Comparison of ENCODE assay signal across 8 cellular contexts in the genomic region with DNA sequence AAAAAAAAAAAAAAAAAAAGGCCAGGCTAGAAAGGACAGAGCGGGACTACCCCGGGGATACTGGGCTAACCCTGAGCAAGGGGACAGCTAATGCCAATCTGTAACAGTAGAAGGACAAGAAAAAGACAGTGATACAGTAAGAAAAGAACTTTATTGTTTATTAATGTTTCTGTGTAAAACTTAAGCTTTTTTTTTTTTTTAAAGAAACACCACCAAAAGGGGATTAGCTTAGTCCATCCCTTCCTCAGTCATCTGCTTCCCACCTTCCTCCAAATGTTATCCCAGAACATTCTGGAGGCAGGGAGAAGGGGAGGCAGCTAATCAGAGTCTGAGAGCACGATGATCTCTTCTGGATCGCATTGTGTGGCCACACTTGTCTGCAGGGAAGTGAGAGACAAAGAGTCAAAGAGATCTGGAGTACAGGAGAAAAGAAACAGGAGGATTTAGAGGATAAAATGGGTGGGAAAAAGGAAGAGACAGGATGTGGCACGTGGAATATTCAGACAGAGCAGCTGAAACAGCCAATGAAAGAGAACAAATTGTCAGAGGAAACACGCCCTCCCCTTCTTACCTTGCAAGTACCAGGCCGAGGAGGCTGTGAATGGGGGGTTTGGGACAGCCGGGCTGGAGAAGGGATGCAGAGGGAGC. TPM values are rescaled to one million over a fixed set of nuclear protein-coding genes. Genes with fewer than 3 reads are reported as not detected.
A peak's percentile ranks its signal among the peaks of the same experiment; 100 is the strongest.
DNase-seq lines count a peak whose midpoint lies in the region; ATAC-seq and TF ChIP-seq lines count a peak whose summit lies in the region.

No MANE protein-coding gene starts in this region.

- in situ Hi-C loops in gastrocnemius medialis (cut with MboI; ENCODE audit: low sequenced_read_pairs in 4 of 4), result no loop called here

- peak overlapping the region; percentile 99 for H3K27ac Mint-ChIP-seq in T-cell

- H3K4me3 Mint-ChIP-seq in T-cell, result peak overlapping the region; percentile 98 to 100 (median 98)

- H3K9me3 Mint-ChIP-seq in T-cell, result no peaks in the 10 kb centered on the region

- POLR2A ChIA-PET in T-cell (lab: Charles Lee), result interaction anchor here (0.5 to 1.6 kb wide), 11 partner anchors 10 to 918 kb away, joined by 3 to 7 read pairs (median 4); a partner anchor contains a TSS

- H3K4me3 ChIP-seq in GM08714 (ENCODE audit: low read length), result peak overlapping the region; percentile 64; the same call in 1 of the 2 replicates
- H3K4me3 ChIP-seq in fibroblast of mammary gland (ENCODE audit: control insufficient read depth, low read depth, low read length), result peak overlapping the region; percentile 77
- peak overlapping the region; percentile 56 to 70 (median 64) for H3K4me3 ChIP-seq in gastrocnemius medialis

- peaks cover 32% of the 10 kb centered on the region for H3K36me3 Mint-ChIP-seq in T-cell

- no peak for TF ChIP-seq POLR2A in gastrocnemius medialis (IDR thresholded peaks at IDR 0.05)

- no peak for ATAC-seq in T-cell (replicated peaks in 1 of 4)
- ATAC-seq in gastrocnemius medialis, result no peak
- ATAC-seq in GM19452 (IDR thresholded peaks at IDR 0.05; ENCODE audit: unreplicated experiment), result no peak

- peak overlapping the region; percentile 82 to 93 (median 90) for H3K27ac ChIP-seq in gastrocnemius medialis

- peaks cover 79 to 89% (median 81%) of the 10 kb centered on the region in 3 donors for H3K4me1 Mint-ChIP-seq in T-cell

- no peaks in the 10 kb centered on the region for H3K9me3 ChIP-seq in gastrocnemius medialis

- CTCF ChIA-PET in T-cell (lab: Charles Lee), result interaction anchor here (0.5 to 2.7 kb wide), 10 partner anchors 19 to 480 kb away, joined by 3 to 40 read pairs (median 4); a partner anchor contains a TSS

- DNase-seq in T-cell (no peak), fibroblast of mammary gland (ENCODE audit: low read depth) (no peak), gastrocnemius medialis (no peak), NCI-H2227 (lab: John Stamatoyannopoulos, UW; ENCODE audit: unreplicated experiment) (no peak), NCI-H510A (lab: John Stamatoyannopoulos, UW) (no peak)
- DNase-seq in activated effector memory CD4-positive, alpha-beta T cell treated with anti-CD3 and anti-CD28 coated beads, Interleukin-2, amount 50 U/mL, for 16 hours, result no peak

- TF ChIP-seq CTCF in fibroblast of mammary gland (conservative IDR thresholded peaks at IDR 0.05; ENCODE audit: control insufficient read depth, insufficient read depth, low read depth, low read length) (no peak), gastrocnemius medialis (IDR thresholded peaks at IDR 0.05 in 4 of 5, conservative IDR thresholded peaks at IDR 0.05 in 1 of 5) (no peak)

- peaks cover 0 to 30% of the 10 kb centered on the region in 2 donors for H3K36me3 ChIP-seq in gastrocnemius medialis

- H3K4me1 ChIP-seq in gastrocnemius medialis, result peaks cover 37 to 63% of the 10 kb centered on the region in 2 donors

- H3K27me3 Mint-ChIP-seq in T-cell, result no peaks in the 10 kb centered on the region

- no peaks in the 10 kb centered on the region for H3K27me3 ChIP-seq in gastrocnemius medialis

- intact Hi-C loops in gastrocnemius medialis (cut with DNase I; ENCODE audit: low total_unique reads), result loop anchor here (10.0 kb wide), 2 partner anchors 406 to 1144 kb away; a partner anchor contains a TSS

RNA-seq across cellular contexts. Expression of a gene that starts 1.0 kb away (rescaled TPM):
- total RNA-seq in T-cell, result 10 to 100 TPM; 17.6 to 32.0 (median 26.3) TPM
- 10 to 100 TPM in 3 of 4 donors, 1 to 10 TPM in 1; 9.0 to 19.3 (median 16.3) TPM for total RNA-seq in gastrocnemius medialis

RNA-seq across cellular contexts. Expression of a gene that starts 4.2 kb away (rescaled TPM):
- 10 to 100 TPM; 36.3 to 91.4 (median 87.7) TPM for total RNA-seq in T-cell
- 10 to 100 TPM; 37.2 to 76.0 (median 59.8) TPM for total RNA-seq in gastrocnemius medialis

RNA-seq across cellular contexts. Expression of a gene that starts 4.7 kb away (rescaled TPM):
- total RNA-seq in T-cell (100 to 1,000 TPM; 224 to 271 (median 254) TPM), gastrocnemius medialis (10 to 100 TPM; 15.9 to 42.4 (median 36.5) TPM)

RNA-seq across cellular contexts. Expression of a gene that starts 19.8 kb away (rescaled TPM):
- total RNA-seq in T-cell (10 to 100 TPM; 55.9 to 72.0 (median 66.0) TPM), gastrocnemius medialis (10 to 100 TPM; 39.8 to 52.3 (median 40.8) TPM)

RNA-seq across cellular contexts. Expression of a gene that starts 29.1 kb away (rescaled TPM):
- total RNA-seq in T-cell, result 10 to 100 TPM; 16.1 to 51.4 (median 40.5) TPM
- 100 to 1,000 TPM in 1 of 4 donors, 10 to 100 TPM in 3; 49.9 to 106 (median 76.8) TPM for total RNA-seq in gastrocnemius medialis

Comparison
In these comparisons a context has a peak if more than half of its experiments do, and no peak if none do; other contexts are left out.
1. RNA of a gene that starts 4.7 kb away (total RNA-seq): 224 to 271 TPM in T-cell; 15.9 to 42.4 TPM in gastrocnemius medialis; every median in the first group is over 4 times any median in the second.
2. Peak in every context shown above with its lines, with median percentiles within 50 percentile points of each other: H3K4me3 ChIP-seq.